ENCODE assay signal across 8 cellular contexts in the genomic region with DNA sequence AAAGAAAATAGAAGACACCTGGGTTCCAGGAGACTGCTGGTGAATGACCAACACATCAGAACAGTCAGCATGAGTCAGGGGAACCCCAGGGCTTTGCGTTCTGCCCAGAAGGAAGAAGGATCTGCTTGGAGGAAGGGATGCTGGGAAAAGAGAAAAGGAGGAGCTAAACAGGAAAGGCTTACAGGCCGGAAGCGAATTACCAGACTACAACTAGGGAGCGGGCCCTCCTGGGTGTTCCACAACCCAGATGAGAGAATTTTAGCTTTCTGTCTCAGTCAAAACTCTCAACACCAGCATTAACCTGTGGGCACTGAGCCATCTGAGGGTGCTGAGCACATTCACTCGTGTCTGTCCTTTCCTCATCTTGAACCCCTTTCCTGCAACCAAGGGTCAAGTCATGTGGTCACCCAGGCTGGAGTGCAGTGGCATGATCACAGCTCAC. TPM values are rescaled to one million over a fixed set of nuclear protein-coding genes. Genes with fewer than 3 reads are reported as not detected.
DNase-seq lines count a peak whose midpoint lies in the region; FAIRE-seq and TF ChIP-seq lines count a peak whose summit lies in the region.

No MANE protein-coding gene starts in this region.

- peak overlapping the region; percentile 98 for H3K4me2 ChIP-seq in OCI-LY3 (ENCODE audit: low read length)
- no peak overlapping the region for H3K4me2 ChIP-seq in H1 (ENCODE audit: insufficient read depth in 1 of 2, low read depth in 2 of 2, low read length in 2 of 2)

- H3K23me2 ChIP-seq in H1 (ENCODE audit: low read depth, low read length): 0 out of 2 replicates have a peak, but pooled peaks cover 4% of the 10 kb centered on the region

- 76% methylated on average over 5 of the region's 5 CpGs; no CpG with 5 or more reads in 1 of the 2 experiments for WGBS in H1 (ENCODE audit: extremely low coverage in 1 of 2, insufficient coverage in 1 of 2, insufficient read length in 1 of 2, insufficient replicate concordance in 2 of 2, low coverage in 1 of 2, low lambda C conversion rate in 2 of 2, missing lambda C conversion rate in 1 of 2), 2 experiments

- H3K4me1 ChIP-seq in OCI-LY3 (ENCODE audit: low read length): peaks cover 64% of the 10 kb centered on the region
- H3K4me1 ChIP-seq in H1 (replicated peaks in 1 of 4; ENCODE audit: control insufficient read depth in 3 of 4, insufficient read depth in 4 of 4, low read length in 3 of 4): peaks cover 7 to 37% (median 26%) of the 10 kb centered on the region in 4 experiments; a peak in 6 of 7 replicates
- peaks cover 41% of the 10 kb centered on the region for H3K4me1 ChIP-seq in rectal smooth muscle tissue (ENCODE audit: control insufficient read depth, insufficient read depth, low read length)
- H3K4me1 ChIP-seq in SJCRH30: peaks cover 72% of the 10 kb centered on the region

- no peak overlapping the region for H4K8ac ChIP-seq in H1 (ENCODE audit: extremely low read depth, insufficient read depth, low read length)

- peak overlapping the region; percentile 80; the same call in 1 of the 2 replicates for H2BK12ac ChIP-seq in H1 (ENCODE audit: low read depth, low read length)

- peaks cover 25% of the 10 kb centered on the region for H3K36me3 ChIP-seq in OCI-LY3 (replicated peaks; ENCODE audit: low read depth, low read length)
- H3K36me3 ChIP-seq in H1 (ENCODE audit: control insufficient read depth in 2 of 4, insufficient read depth in 4 of 4, low read length in 3 of 4): peaks cover 0 to 10% (median 6%) of the 10 kb centered on the region in 4 experiments; a peak in 3 of 8 replicates
- peaks cover 7% of the 10 kb centered on the region for H3K36me3 ChIP-seq in rectal smooth muscle tissue (ENCODE audit: control insufficient read depth, insufficient read depth, low read length)
- H3K36me3 ChIP-seq in SJCRH30: peaks cover 80% of the 10 kb centered on the region

- H2AFZ ChIP-seq in OCI-LY3 (ENCODE audit: low read depth, low read length): no peak overlapping the region
- no peak overlapping the region for H2AFZ ChIP-seq in H1 (ENCODE audit: low read length)

- TF ChIP-seq EP300 in H1 (IDR thresholded peaks at IDR 0.05; ENCODE audit: borderline replicate concordance in 1 of 2, low read depth in 2 of 2, low read length in 2 of 2): no peak

- no peak overlapping the region for H3K23ac ChIP-seq in H1 (ENCODE audit: insufficient read length)

- peak overlapping the region; percentile 48; the same call in 1 of the 2 replicates for H3K9ac ChIP-seq in OCI-LY3 (ENCODE audit: low read length)
- no peak overlapping the region; a peak in 1 of 7 replicates for H3K9ac ChIP-seq in H1 (replicated peaks in 1 of 4; ENCODE audit: extremely low read depth in 1 of 4, low read depth in 3 of 4, low read length in 3 of 4)
- H3K9ac ChIP-seq in rectal smooth muscle tissue (ENCODE audit: low read length): no peak overlapping the region

- H4K91ac ChIP-seq in H1 (replicated peaks; ENCODE audit: insufficient read length, low read length): peak overlapping the region; percentile 17

- H2BK15ac ChIP-seq in H1 (ENCODE audit: low read length): peak overlapping the region; percentile 85; the same call in 1 of the 2 replicates

- no peak for FAIRE-seq in H1 (lab: Jason Lieb, UNC)

- POLR2A ChIA-PET in H1 (lab: Charles Lee; ENCODE audit: partially characterized antibody): interaction anchor here (0.6 kb wide), 1 partner anchor 106 kb away, joined by 4 read pairs; no protein-coding TSS in a partner anchor

- H2BK5ac ChIP-seq in H1 (ENCODE audit: low read depth, low read length): no peak overlapping the region

- no peak for TF ChIP-seq RAD21 in H1 (IDR thresholded peaks at IDR 0.05 in 1 of 2, conservative IDR thresholded peaks at IDR 0.05 in 1 of 2; ENCODE audit: low read depth in 2 of 2, low read length in 2 of 2)

- H3K79me1 ChIP-seq in H1 (ENCODE audit: low read depth, low read length): peaks cover 20% of the 10 kb centered on the region

- no peak overlapping the region for H3K14ac ChIP-seq in H1 (ENCODE audit: insufficient read length)

- H3K18ac ChIP-seq in H1 (ENCODE audit: extremely low read depth, low read length): no peak overlapping the region

- H4K20me1 ChIP-seq in OCI-LY3 (ENCODE audit: insufficient read depth, low read length): peaks cover 6% of the 10 kb centered on the region; the same call in 1 of the 2 replicates
- H4K20me1 ChIP-seq in H1 (replicated peaks in 1 of 2; ENCODE audit: control insufficient read depth in 1 of 2, insufficient read depth in 2 of 2, low read length in 2 of 2): peaks cover 0 to 4% of the 10 kb centered on the region in 2 experiments

- H3K9me3 ChIP-seq in OCI-LY3 (ENCODE audit: insufficient read depth, low read length) (no peaks in the 10 kb centered on the region), H1 (ENCODE audit: insufficient read depth in 2 of 2, low read depth in 1 of 2, low read length in 1 of 2) (peaks cover 5 to 7% of the 10 kb centered on the region in 2 experiments; a peak in 2 of 4 replicates), SJCRH30 (replicated peaks) (peaks cover 3% of the 10 kb centered on the region; the same call in 1 of the 2 replicates)

- H2BK20ac ChIP-seq in H1 (ENCODE audit: low read length): peak overlapping the region; percentile 52; the same call in 1 of the 2 replicates

- H3K4me3 ChIP-seq in OCI-LY3 (ENCODE audit: low read length): peak overlapping the region; percentile 75; the same call in 1 of the 2 replicates
- no peak overlapping the region for H3K4me3 ChIP-seq in H1 (ENCODE audit: extremely low read depth in 1 of 4, insufficient read depth in 2 of 4, low read depth in 3 of 4, low read length in 4 of 4)
- H3K4me3 ChIP-seq in rectal smooth muscle tissue (ENCODE audit: low read length): no peak overlapping the region
- H3K4me3 ChIP-seq in SJCRH30: no peak overlapping the region

- no peak for TF ChIP-seq CTCF in OCI-LY3 (IDR thresholded peaks at IDR 0.05; ENCODE audit: low read depth, low read length)
- TF ChIP-seq CTCF in H1 (IDR thresholded peaks at IDR 0.05; ENCODE audit: control extremely low read depth in 1 of 3, insufficient read depth in 1 of 3, low read depth in 1 of 3, low read length in 3 of 3): no peak

- H3K4ac ChIP-seq in H1 (replicated peaks; ENCODE audit: insufficient read length, low read depth, low read length): no peak overlapping the region

- no peak overlapping the region for H2BK120ac ChIP-seq in H1 (replicated peaks; ENCODE audit: low read depth, low read length)

- no peak overlapping the region for H3K56ac ChIP-seq in H1 (replicated peaks; ENCODE audit: insufficient read length, low read depth, low read length)

- CTCF ChIA-PET in H1 (lab: Charles Lee; ENCODE audit: partially characterized antibody): interaction anchor here (0.6 kb wide), 2 partner anchors 225 to 238 kb away, joined by 3 read pairs; no protein-coding TSS in a partner anchor

- TF ChIP-seq POLR2A in H1 (IDR thresholded peaks at IDR 0.05; ENCODE audit: control extremely low read depth in 1 of 2, low read depth in 2 of 2, low read length in 2 of 2): no peak
- TF ChIP-seq POLR2A in erythroblast (IDR thresholded peaks at IDR 0.05; ENCODE audit: low read length): no peak

- peak overlapping the region; percentile 91 for H2AK5ac ChIP-seq in H1 (ENCODE audit: low read depth, low read length)

- no peak overlapping the region for H4K5ac ChIP-seq in H1 (ENCODE audit: insufficient read length, low read depth, low read length)

- H3K27ac ChIP-seq in OCI-LY3 (ENCODE audit: low read length): peak overlapping the region; percentile 95
- no peak overlapping the region for H3K27ac ChIP-seq in H1 (ENCODE audit: low read depth, low read length)
- peak overlapping the region; percentile 27 for H3K27ac ChIP-seq in rectal smooth muscle tissue (ENCODE audit: low read depth, low read length)
- H3K27ac ChIP-seq in SJCRH30: no peak overlapping the region

- DNase-seq in EL: peak; percentile 96
- no peak for DNase-seq in H1 (ENCODE audit: low read depth in 1 of 2, low spot score in 2 of 2)
- no peak for DNase-seq in erythroblast (lab: John Stamatoyannopoulos, UW)
- no peak for DNase-seq in SJCRH30
- no peak for DNase-seq in SHP77 (lab: John Stamatoyannopoulos, UW)
- no peak for DNase-seq in NCI-H2227 (lab: John Stamatoyannopoulos, UW; ENCODE audit: unreplicated experiment)

- H3K79me2 ChIP-seq in OCI-LY3 (ENCODE audit: low read length): peaks cover 83% of the 10 kb centered on the region
- H3K79me2 ChIP-seq in H1 (ENCODE audit: control insufficient read depth in 1 of 2, insufficient read depth in 2 of 2, low read length in 2 of 2): peaks cover 2 to 74% of the 10 kb centered on the region in 2 experiments; a peak in 3 of 4 replicates

- H3K27me3 ChIP-seq in OCI-LY3 (ENCODE audit: low read depth, low read length) (no peaks in the 10 kb centered on the region), H1 (replicated peaks in 1 of 4; ENCODE audit: control insufficient read depth in 3 of 4, extremely low read depth in 1 of 4, insufficient read depth in 3 of 4, low read length in 3 of 4) (no peaks in the 10 kb centered on the region; a peak in 1 of 7 replicates), rectal smooth muscle tissue (ENCODE audit: control insufficient read depth, insufficient read depth, low read length) (no peaks in the 10 kb centered on the region), SJCRH30 (no peaks in the 10 kb centered on the region)

TF ChIP-seq in H1, 55 proteins besides CTCF, POLR2A, EP300 and RAD21 (continues in another document):
- TF ChIP-seq HDAC6 (IDR thresholded peaks at IDR 0.05; ENCODE audit: low read depth, low read length) (no peak), BRCA1 (IDR thresholded peaks at IDR 0.05; ENCODE audit: low read depth, low read length) (no peak), CBX5 (IDR thresholded peaks at IDR 0.05; ENCODE audit: low read depth, low read length) (no peak)
- TF ChIP-seq, protein P1, sequence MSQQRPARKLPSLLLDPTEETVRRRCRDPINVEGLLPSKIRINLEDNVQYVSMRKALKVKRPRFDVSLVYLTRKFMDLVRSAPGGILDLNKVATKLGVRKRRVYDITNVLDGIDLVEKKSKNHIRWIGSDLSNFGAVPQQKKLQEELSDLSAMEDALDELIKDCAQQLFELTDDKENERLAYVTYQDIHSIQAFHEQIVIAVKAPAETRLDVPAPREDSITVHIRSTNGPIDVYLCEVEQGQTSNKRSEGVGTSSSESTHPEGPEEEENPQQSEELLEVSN (IDR thresholded peaks at IDR 0.05): no peak

RNA-seq across cellular contexts. Expression of a gene that starts 19.2 kb away (rescaled TPM):
- total RNA-seq in H1 (2021; fragmentation: NEBNext Ultra II Directional; extraction: Animal tissue kit (Norgen Biotek cat#: 25700)): 24.7 and 25.2 TPM in 2 replicates
- polyA plus RNA-seq in H1 (2011; rRNA removed): 18.4 and 19.3 TPM in 2 replicates
- 19.7 TPM for polyA plus RNA-seq in H1 (2011; cell fraction: cytosol; rRNA removed)
- 23.3 TPM for polyA plus RNA-seq in H1 (2011; cell fraction: nucleus; rRNA removed)
- polyA plus RNA-seq in H1 (2012, experiment 1 of 2): 12.0 to 23.5 TPM (median 15.7 TPM) in 4 replicates
- polyA plus RNA-seq in H1 (2012, experiment 2 of 2): 7.4 TPM
- polyA plus RNA-seq in H1 (2013, experiment 1 of 2): 23.5 TPM
- polyA plus RNA-seq in H1 (2013, experiment 2 of 2): 27.0 TPM
- polyA minus RNA-seq in H1 (2011; rRNA and poly(A)+ RNA removed): 25.5 and 26.6 TPM in 2 replicates
- polyA minus RNA-seq in H1 (2011; cell fraction: cytosol; rRNA and poly(A)+ RNA removed): 10.1 TPM
- polyA minus RNA-seq in H1 (2011; cell fraction: nucleus; rRNA and poly(A)+ RNA removed): 23.3 TPM
- total RNA-seq in SJCRH30 (2014; rRNA removed; shearing (Covaris generic)): 176 and 177 TPM in 2 replicates

Comparison
In these comparisons a context has a peak if more than half of its experiments do, and no peak if none do; other contexts are left out.
1. H3K27ac ChIP-seq: peak in OCI-LY3 (single experiment) and rectal smooth muscle tissue (single experiment); none in H1 (single experiment) and SJCRH30 (single experiment).